ENCODE assay signal across 8 cellular contexts in the genomic region with DNA sequence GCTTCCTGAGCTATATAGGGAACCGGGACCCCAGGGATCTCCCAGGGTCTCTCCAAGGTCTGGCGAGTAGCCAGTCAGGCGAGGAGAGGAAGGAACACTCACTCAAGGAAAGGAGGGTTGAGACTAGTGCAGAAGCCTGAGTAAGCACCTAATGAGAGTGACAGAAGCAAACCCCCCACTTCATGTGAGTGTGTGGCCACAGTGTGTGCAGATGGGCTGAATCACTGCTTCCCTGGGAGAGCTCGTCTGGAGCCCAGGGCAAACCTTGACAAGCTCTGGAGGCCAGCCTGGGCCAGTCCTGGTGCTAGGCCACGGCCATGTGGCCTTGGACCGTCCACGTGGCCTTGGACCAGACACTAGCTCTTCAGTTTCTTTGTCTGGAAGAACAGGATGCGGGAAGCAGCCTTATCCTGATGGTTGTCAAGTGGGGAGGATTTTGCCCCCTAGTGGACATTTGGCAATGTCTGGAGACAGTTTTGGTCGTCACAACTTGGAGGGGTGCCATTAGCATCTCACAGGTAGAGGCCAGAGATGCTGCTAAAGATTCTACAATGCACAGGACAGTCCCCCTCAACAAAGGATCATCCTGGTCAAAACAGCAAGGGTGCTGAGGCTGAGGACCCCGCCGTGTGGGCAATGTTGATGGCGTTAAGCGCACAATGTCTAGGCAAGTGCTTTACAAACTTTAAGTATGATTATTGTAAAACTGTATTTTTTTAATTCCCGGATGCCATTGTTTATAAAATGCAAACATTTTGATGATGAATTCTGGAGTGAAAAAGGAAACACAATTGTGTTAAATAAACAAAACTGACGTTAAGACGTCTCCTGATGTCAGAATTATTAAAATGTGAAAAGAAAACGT. TPM values are rescaled to one million over a fixed set of nuclear protein-coding genes. Genes with fewer than 3 reads are reported as not detected.
A peak's percentile ranks its signal among the peaks of the same experiment; 100 is the strongest.
DNase-seq lines count a peak whose midpoint lies in the region; ATAC-seq and TF ChIP-seq lines count a peak whose summit lies in the region.

No MANE protein-coding gene starts in this region.

- peaks cover 11% of the 10 kb centered on the region for H3K36me3 Mint-ChIP-seq in dendritic cell treated with granulocyte-macrophage colony-stimulating factor and Interleukin-4, amounts not matched to agents 40 ng/mL and 50 ng/mL, for 4 days (ENCODE audit: low read depth)

- intact Hi-C loops in dendritic cell treated with granulocyte-macrophage colony-stimulating factor and Interleukin-4, amounts not matched to agents 40 ng/mL and 50 ng/mL, for 4 days (cut with micrococcal nuclease), result loop anchor here (5.0 kb wide), 1 partner anchor 42 kb away; no protein-coding TSS in a partner anchor
- intact Hi-C loops in right lobe of liver (cut with DNase I), result loop anchor here (10.0 kb wide), 1 partner anchor 55 kb away; no protein-coding TSS in a partner anchor

- H3K27me3 Mint-ChIP-seq in dendritic cell treated with granulocyte-macrophage colony-stimulating factor and Interleukin-4, amounts not matched to agents 40 ng/mL and 50 ng/mL, for 4 days, result no peaks in the 10 kb centered on the region

- H3K9me3 Mint-ChIP-seq in dendritic cell treated with granulocyte-macrophage colony-stimulating factor and Interleukin-4, amounts not matched to agents 40 ng/mL and 50 ng/mL, for 4 days, result no peaks in the 10 kb centered on the region

- H3K4me1 Mint-ChIP-seq in dendritic cell treated with granulocyte-macrophage colony-stimulating factor and Interleukin-4, amounts not matched to agents 40 ng/mL and 50 ng/mL, for 4 days (ENCODE audit: low read depth), result peaks cover 90% of the 10 kb centered on the region

- peak overlapping the region; percentile 98 for H3K27ac Mint-ChIP-seq in dendritic cell treated with granulocyte-macrophage colony-stimulating factor and Interleukin-4, amounts not matched to agents 40 ng/mL and 50 ng/mL, for 4 days

- 62% methylated on average over 13 of the region's 17 CpGs for WGBS in right lobe of liver (ENCODE audit: insufficient coverage, low coverage, low lambda C conversion rate, missing lambda C conversion rate)
- WGBS in suprapubic skin, result 73% methylated on average over 13 of the region's 17 CpGs

- no peaks in the 10 kb centered on the region for H3K9me3 ChIP-seq in right lobe of liver
- no peaks in the 10 kb centered on the region for H3K9me3 ChIP-seq in suprapubic skin

- H3K4me3 ChIP-seq in right lobe of liver, result no peak overlapping the region
- H3K4me3 ChIP-seq in suprapubic skin, result no peak overlapping the region

- H3K4me3 Mint-ChIP-seq in dendritic cell treated with granulocyte-macrophage colony-stimulating factor and Interleukin-4, amounts not matched to agents 40 ng/mL and 50 ng/mL, for 4 days, result peak overlapping the region; percentile 82

- peaks cover 0 to 5% (median 0%) of the 10 kb centered on the region in 4 donors for H3K4me1 ChIP-seq in right lobe of liver
- H3K4me1 ChIP-seq in suprapubic skin, result peaks cover 3% of the 10 kb centered on the region

- no peaks in the 10 kb centered on the region for H3K27me3 ChIP-seq in right lobe of liver
- no peaks in the 10 kb centered on the region for H3K27me3 ChIP-seq in suprapubic skin

- H3K27ac ChIP-seq in right lobe of liver (no peak overlapping the region), suprapubic skin (no peak overlapping the region)

- TF ChIP-seq CTCF in right lobe of liver (IDR thresholded peaks at IDR 0.05) (peak; percentile 71 to 85 (median 80)), suprapubic skin (IDR thresholded peaks at IDR 0.05) (peak; percentile 12 to 50)

- ATAC-seq in right lobe of liver (peak; percentile 77 to 86 (median 82)), HG03378 (IDR thresholded peaks at IDR 0.05; ENCODE audit: unreplicated experiment) (no peak)

- DNase-seq in SIG-M5 treated with dmso at 0.1 percent for 504 hours (lab: John Stamatoyannopoulos, UW; ENCODE audit: unreplicated experiment) (peak; percentile 37), SIG-M5 (lab: John Stamatoyannopoulos, UW) (no peak), LHCN-M2 (ENCODE audit: low read depth) (peak; percentile 82), SK-MEL-5 (ENCODE audit: low read depth, low spot score) (peak; percentile 96), right lobe of liver (peak; percentile 56 to 85 (median 74)), suprapubic skin (ENCODE audit: low spot score in 2 of 2) (no peak)

- no peaks in the 10 kb centered on the region for H3K36me3 ChIP-seq in right lobe of liver
- no peaks in the 10 kb centered on the region for H3K36me3 ChIP-seq in suprapubic skin

- in situ Hi-C loops in SK-MEL-5 (cut with HindIII; ENCODE audit: low pct_unique_long_range_greater_than_20kb, low sequenced_read_pairs), result no loop called here

- TF ChIP-seq POLR2A in right lobe of liver (IDR thresholded peaks at IDR 0.05), result no peak
- TF ChIP-seq POLR2A in suprapubic skin (IDR thresholded peaks at IDR 0.05), result no peak

- TF ChIP-seq EP300 in suprapubic skin (IDR thresholded peaks at IDR 0.05), result no peak

RNA-seq across cellular contexts. Expression of gene CTSH, which starts 34.8 kb away (rescaled TPM):
- total RNA-seq in LHCN-M2 (2014; rRNA removed) (33.6 and 43.9 TPM in 2 replicates), right lobe of liver (100 to 1,000 TPM in 2 of 6 experiments, 10 to 100 TPM in 4; 32.0 to 183 (median 98.1) TPM), suprapubic skin (100 to 1,000 TPM in 3 of 4 donors, 10 to 100 TPM in 1; 98.4 to 308 (median 219) TPM)
- 40.8 TPM for polyA plus RNA-seq in LHCN-M2 (2012)
- 281 and 334 TPM in 2 replicates for total RNA-seq in SK-MEL-5 (2014; rRNA removed; shearing (Covaris generic))
- polyA plus RNA-seq in SK-MEL-5 (2015; cell fraction: cytosol; rRNA removed), result 277 and 352 TPM in 2 replicates
- 135 and 154 TPM in 2 replicates for polyA plus RNA-seq in SK-MEL-5 (2015; cell fraction: nucleus; rRNA removed)

Comparison
In these comparisons a context has a peak if more than half of its experiments do, and no peak if none do; other contexts are left out.
1. DNase-seq: peak in SIG-M5 treated with dmso at 0.1 percent for 504 hours (single experiment), LHCN-M2 (single experiment), SK-MEL-5 (single experiment) and right lobe of liver (3 of 3); none in SIG-M5 (single experiment) and suprapubic skin (0 of 2).